In the genomic region with DNA sequence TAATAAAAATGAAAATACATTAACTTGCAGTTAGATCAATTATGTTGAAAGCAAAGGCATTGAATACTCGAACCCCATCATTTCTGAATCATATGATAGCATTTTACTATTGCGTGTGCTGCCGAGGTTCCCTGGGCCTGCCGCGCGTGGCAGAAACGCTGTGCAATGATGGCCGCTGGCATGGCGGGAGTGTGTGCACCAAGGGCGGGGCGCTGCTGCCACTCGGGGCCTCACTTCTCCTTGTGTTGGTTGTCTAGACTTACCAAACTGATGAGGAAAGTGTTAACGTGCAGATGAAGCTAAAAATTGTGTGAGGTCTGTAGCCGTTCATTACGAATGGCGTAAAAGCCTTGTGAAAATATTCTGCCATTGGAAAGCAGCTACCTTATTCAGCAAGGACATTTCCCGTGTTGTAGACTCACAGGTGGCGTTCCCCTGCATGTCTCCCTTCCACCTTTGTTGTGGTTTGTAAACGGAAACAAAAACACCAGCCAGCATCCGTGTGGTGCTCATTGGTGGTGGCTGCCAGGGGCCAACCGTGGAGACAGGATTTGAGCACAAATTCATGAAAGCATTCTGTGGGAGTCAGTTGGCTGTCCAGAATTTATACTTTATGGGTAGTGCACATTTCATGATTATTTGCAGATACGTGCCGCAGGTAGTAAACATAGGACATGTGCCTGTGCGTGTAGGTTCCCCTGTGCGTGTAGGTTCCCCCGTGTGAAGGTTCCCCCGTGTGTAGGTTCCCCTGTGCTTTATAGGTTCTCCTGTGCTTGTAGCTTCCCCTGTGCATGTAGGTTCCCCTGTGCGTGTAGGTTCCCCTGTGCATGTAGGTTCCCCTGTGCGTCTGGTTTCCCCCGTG, we compare ENCODE assay signal across 9 cellular contexts. TPM values are rescaled to one million over a fixed set of nuclear protein-coding genes. Genes with fewer than 3 reads are reported as not detected.
DNase-seq lines count a peak whose midpoint lies in the region; FAIRE-seq and TF ChIP-seq lines count a peak whose summit lies in the region.
"Had no signal": no experiment of that assay in that cellular context is flagged by ENCODE, and none has a peak within 500 bp of the region (broad histone marks: within the 10 kb centered on the region; RNA-seq: fewer than 3 reads in every experiment).

No MANE protein-coding gene starts in this region.

- peak; percentile 48; the same call in 1 of the 2 replicates for TF ChIP-seq POLR2A in GM12891 (IDR thresholded peaks at IDR 0.05; ENCODE audit: low read depth, low read length)

- no peaks in the 10 kb centered on the region for H3K36me3 Mint-ChIP-seq in activated naive CD8-positive, alpha-beta T cell

- H3K9me3 Mint-ChIP-seq in activated naive CD8-positive, alpha-beta T cell (ENCODE audit: low read depth), result no peaks in the 10 kb centered on the region

- peak; percentile 95 for FAIRE-seq in GM12891 (lab: Jason Lieb, UNC)

- peak overlapping the region; percentile 89 for H3K4me3 Mint-ChIP-seq in activated naive CD8-positive, alpha-beta T cell

- no peaks in the 10 kb centered on the region for H3K27me3 Mint-ChIP-seq in activated naive CD8-positive, alpha-beta T cell

- peaks cover 26% of the 10 kb centered on the region for H3K4me1 Mint-ChIP-seq in activated naive CD8-positive, alpha-beta T cell (ENCODE audit: low read depth)

- DNase-seq in GM12891 (ENCODE audit: insufficient read length, low spot score) (no peak), T-helper 22 cell (ENCODE audit: low read depth) (peak; percentile 70), NCI-H748 treated with DMSO at 0.1 percent for 48 hours (lab: John Stamatoyannopoulos, UW) (no peak), cerebellar cortex (ENCODE audit: low spot score) (no peak), DMS79 (lab: John Stamatoyannopoulos, UW) (no peak), NCI-H2171 (lab: John Stamatoyannopoulos, UW) (no peak)
- peak; percentile 60 to 63 for DNase-seq in stimulated activated CD4-positive, alpha-beta T cell treated with anti-CD3 and anti-CD28 coated beads, Interleukin-2, amount 100 ng/mL, for 24 hours
- DNase-seq: head of caudate nucleus had no signal

- H3K27ac Mint-ChIP-seq in activated naive CD8-positive, alpha-beta T cell, result peak overlapping the region; percentile 79

TF ChIP-seq in GM12891, 5 proteins besides CTCF, POLR2A, EP300 and RAD21:
- TF ChIP-seq SPI1 (IDR thresholded peaks at IDR 0.05; ENCODE audit: low read depth, low read length) (0 out of 2 replicates have a peak, but pooled peaks have one; percentile 5), POU2F2 (IDR thresholded peaks at IDR 0.05; ENCODE audit: low read depth, low read length) (no peak), TAF1 (IDR thresholded peaks at IDR 0.05; ENCODE audit: low read depth, low read length) (0 out of 2 replicates have a peak, but pooled peaks have one; percentile 14), PAX5 (IDR thresholded peaks at IDR 0.05; ENCODE audit: insufficient read depth, low read length, severe bottlenecking) (no peak), POLR2AphosphoS5 (IDR thresholded peaks at IDR 0.05; ENCODE audit: low read depth, low read length) (0 out of 2 replicates have a peak, but pooled peaks have one; percentile 23)

RNA-seq across cellular contexts. Expression of a gene that starts 5.9 kb away (rescaled TPM):
- polyA plus RNA-seq in GM12891 (2012; ENCODE audit: low read depth, missing spikeins), result 8.7 TPM

Comparison
In these comparisons a context has a peak if more than half of its experiments do, and no peak if none do; other contexts are left out.
1. DNase-seq: peak in T-helper 22 cell (single experiment) and stimulated activated CD4-positive, alpha-beta T cell treated with anti-CD3 and anti-CD28 coated beads, Interleukin-2, amount 100 ng/mL, for 24 hours (2 of 2); none in GM12891 (single experiment), NCI-H748 treated with DMSO at 0.1 percent for 48 hours (single experiment), cerebellar cortex (single experiment), DMS79 (single experiment) and NCI-H2171 (single experiment).